ENCODE assay signal across 1 cellular context in the genomic region with DNA sequence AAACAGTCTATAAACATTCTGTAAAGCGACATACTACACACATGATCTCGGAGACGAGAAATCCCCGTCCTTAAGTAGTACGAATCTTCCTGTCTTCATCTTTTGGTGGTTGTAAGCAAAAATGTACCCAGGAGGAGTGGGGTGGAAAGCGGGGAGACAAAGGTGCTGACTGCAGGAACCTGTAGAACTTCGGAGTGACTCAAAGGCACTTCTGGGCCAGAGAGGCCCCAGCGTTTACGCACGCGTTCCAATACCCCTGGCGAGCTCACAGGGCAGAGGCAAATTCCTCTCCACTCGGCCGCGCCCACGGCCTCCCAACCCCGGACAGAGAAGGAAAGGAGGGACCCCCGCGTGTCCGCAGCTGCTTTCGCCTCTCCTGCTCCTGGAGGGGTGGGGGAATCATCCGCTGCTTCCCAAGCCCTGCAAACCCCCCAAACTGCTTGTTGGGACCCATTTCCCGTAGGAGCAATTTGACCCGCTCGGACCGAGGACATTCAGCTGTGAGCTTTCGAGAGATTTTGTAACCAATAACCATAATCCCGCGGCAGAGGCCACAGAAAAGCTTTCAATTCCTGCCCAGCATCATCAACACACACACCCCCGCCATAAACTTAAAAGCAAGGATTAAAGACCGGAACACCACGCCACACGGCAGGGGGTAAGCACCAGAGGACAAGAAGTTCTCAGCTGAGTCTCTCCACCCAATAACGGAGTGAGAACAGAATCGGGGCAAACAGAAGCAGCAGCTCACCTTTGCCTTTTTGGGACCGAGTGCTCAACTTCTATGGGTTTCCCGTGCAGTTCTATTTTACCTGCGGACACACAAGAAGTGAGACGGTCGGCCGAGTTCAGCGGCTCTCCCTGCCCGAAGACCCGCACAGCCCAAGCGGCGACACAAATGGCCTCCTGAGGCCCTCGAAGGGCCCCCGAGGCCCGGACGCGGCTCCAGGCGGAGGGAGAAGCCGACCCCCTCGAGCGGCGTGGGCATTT.
A peak's percentile ranks its signal among the peaks of the same experiment; 100 is the strongest.
TF ChIP-seq lines count a peak whose summit lies in the region.

No MANE protein-coding gene starts in this region.

TF ChIP-seq in HEK293, 187 proteins besides CTCF, POLR2A, EP300 and RAD21 (continued from another document and continues in another):
- TF ChIP-seq, protein P1, sequence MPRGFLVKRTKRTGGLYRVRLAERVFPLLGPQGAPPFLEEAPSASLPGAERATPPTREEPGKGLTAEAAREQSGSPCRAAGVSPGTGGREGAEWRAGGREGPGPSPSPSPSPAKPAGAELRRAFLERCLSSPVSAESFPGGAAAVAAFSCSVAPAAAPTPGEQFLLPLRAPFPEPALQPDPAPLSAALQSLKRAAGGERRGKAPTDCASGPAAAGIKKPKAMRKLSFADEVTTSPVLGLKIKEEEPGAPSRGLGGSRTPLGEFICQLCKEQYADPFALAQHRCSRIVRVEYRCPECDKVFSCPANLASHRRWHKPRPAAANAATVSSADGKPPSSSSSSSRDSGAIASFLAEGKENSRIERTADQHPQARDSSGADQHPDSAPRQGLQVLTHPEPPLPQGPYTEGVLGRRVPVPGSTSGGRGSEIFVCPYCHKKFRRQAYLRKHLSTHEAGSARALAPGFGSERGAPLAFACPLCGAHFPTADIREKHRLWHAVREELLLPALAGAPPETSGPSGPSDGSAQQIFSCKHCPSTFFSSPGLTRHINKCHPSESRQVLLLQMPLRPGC (tag by site-specific recombination; IDR thresholded peaks at IDR 0.05): no peak
- TF ChIP-seq SALL2 (tag by site-specific recombination; IDR thresholded peaks at IDR 0.05; ENCODE audit: borderline replicate concordance) (no peak), ZNF350 (tag by site-specific recombination; IDR thresholded peaks at IDR 0.05) (no peak), ZNF157 (tag by site-specific recombination; IDR thresholded peaks at IDR 0.05) (no peak), ZNF571 (tag by site-specific recombination; IDR thresholded peaks at IDR 0.05) (no peak), ZNF473 (tag by site-specific recombination; IDR thresholded peaks at IDR 0.05) (no peak), ZNF174 (tag by site-specific recombination; IDR thresholded peaks at IDR 0.05) (no peak), ZNF169 (tag by site-specific recombination; IDR thresholded peaks at IDR 0.05) (no peak), ZNF701 (tag by site-specific recombination; IDR thresholded peaks at IDR 0.05) (no peak), ZNF114 (tag by site-specific recombination; IDR thresholded peaks at IDR 0.05) (no peak), YY2 (tag by site-specific recombination; IDR thresholded peaks at IDR 0.05) (no peak), ZNF768 (tag by site-specific recombination; IDR thresholded peaks at IDR 0.05) (no peak), ZNF19 (tag by site-specific recombination; IDR thresholded peaks at IDR 0.05; ENCODE audit: low read depth) (no peak), TCF7L2 (IDR thresholded peaks at IDR 0.05; ENCODE audit: borderline replicate concordance, low read depth, low read length) (peak; percentile 96), ZNF629 (tag by site-specific recombination; IDR thresholded peaks at IDR 0.05) (no peak), ZNF626 (tag by site-specific recombination; IDR thresholded peaks at IDR 0.05) (no peak), ZNF513 (tag by site-specific recombination; IDR thresholded peaks at IDR 0.05) (no peak), ZNF423 (tag by site-specific recombination; IDR thresholded peaks at IDR 0.05) (no peak), ZSCAN23 (tag by site-specific recombination; IDR thresholded peaks at IDR 0.05) (no peak), ZNF155 (tag by site-specific recombination; IDR thresholded peaks at IDR 0.05) (no peak), ZIC2 (tag by site-specific recombination; IDR thresholded peaks at IDR 0.05) (peak; percentile 38; the same call in 1 of the 2 replicates), ZNF529 (tag by site-specific recombination; IDR thresholded peaks at IDR 0.05; ENCODE audit: insufficient replicate concordance) (no peak), ZBTB8A (tag by site-specific recombination; IDR thresholded peaks at IDR 0.05) (peak; percentile 25; the same call in 1 of the 2 replicates), KLF16 (tag by site-specific recombination; IDR thresholded peaks at IDR 0.05) (no peak), ZNF140 (tag by site-specific recombination; IDR thresholded peaks at IDR 0.05) (no peak), ZNF292 (tag by site-specific recombination; IDR thresholded peaks at IDR 0.05; ENCODE audit: borderline replicate concordance, low read depth) (no peak), ZXDB (tag by site-specific recombination; IDR thresholded peaks at IDR 0.05) (0 out of 2 replicates have a peak, but pooled peaks have one; percentile 43), IKZF3 (tag by site-specific recombination; IDR thresholded peaks at IDR 0.05) (no peak), ZNF623 (tag by site-specific recombination; IDR thresholded peaks at IDR 0.05) (no peak), FEZF1 (tag by site-specific recombination; IDR thresholded peaks at IDR 0.05) (peak; percentile 63), HOXC10 (CRISPR knock-in tag; IDR thresholded peaks at IDR 0.05) (no peak), ZNF777 (tag by site-specific recombination; IDR thresholded peaks at IDR 0.05; ENCODE audit: borderline replicate concordance) (no peak), BCL11A (tag by site-specific recombination; IDR thresholded peaks at IDR 0.05; ENCODE audit: low read depth) (no peak), ZNF324 (tag by site-specific recombination; IDR thresholded peaks at IDR 0.05) (no peak), ZNF48 (tag by site-specific recombination; IDR thresholded peaks at IDR 0.05) (no peak), KLF10 (tag by site-specific recombination; IDR thresholded peaks at IDR 0.05) (peak; percentile 81)
- TF ChIP-seq, protein P2, sequence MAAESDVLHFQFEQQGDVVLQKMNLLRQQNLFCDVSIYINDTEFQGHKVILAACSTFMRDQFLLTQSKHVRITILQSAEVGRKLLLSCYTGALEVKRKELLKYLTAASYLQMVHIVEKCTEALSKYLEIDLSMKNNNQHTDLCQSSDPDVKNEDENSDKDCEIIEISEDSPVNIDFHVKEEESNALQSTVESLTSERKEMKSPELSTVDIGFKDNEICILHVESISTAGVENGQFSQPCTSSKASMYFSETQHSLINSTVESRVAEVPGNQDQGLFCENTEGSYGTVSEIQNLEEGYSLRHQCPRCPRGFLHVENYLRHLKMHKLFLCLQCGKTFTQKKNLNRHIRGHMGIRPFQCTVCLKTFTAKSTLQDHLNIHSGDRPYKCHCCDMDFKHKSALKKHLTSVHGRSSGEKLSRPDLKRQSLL (tag by site-specific recombination; IDR thresholded peaks at IDR 0.05): no peak
- TF ChIP-seq, protein P3, sequence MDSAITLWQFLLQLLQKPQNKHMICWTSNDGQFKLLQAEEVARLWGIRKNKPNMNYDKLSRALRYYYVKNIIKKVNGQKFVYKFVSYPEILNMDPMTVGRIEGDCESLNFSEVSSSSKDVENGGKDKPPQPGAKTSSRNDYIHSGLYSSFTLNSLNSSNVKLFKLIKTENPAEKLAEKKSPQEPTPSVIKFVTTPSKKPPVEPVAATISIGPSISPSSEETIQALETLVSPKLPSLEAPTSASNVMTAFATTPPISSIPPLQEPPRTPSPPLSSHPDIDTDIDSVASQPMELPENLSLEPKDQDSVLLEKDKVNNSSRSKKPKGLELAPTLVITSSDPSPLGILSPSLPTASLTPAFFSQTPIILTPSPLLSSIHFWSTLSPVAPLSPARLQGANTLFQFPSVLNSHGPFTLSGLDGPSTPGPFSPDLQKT (IDR thresholded peaks at IDR 0.05; ENCODE audit: borderline replicate concordance, low read depth, low read length): no peak
- TF ChIP-seq, protein P4, sequence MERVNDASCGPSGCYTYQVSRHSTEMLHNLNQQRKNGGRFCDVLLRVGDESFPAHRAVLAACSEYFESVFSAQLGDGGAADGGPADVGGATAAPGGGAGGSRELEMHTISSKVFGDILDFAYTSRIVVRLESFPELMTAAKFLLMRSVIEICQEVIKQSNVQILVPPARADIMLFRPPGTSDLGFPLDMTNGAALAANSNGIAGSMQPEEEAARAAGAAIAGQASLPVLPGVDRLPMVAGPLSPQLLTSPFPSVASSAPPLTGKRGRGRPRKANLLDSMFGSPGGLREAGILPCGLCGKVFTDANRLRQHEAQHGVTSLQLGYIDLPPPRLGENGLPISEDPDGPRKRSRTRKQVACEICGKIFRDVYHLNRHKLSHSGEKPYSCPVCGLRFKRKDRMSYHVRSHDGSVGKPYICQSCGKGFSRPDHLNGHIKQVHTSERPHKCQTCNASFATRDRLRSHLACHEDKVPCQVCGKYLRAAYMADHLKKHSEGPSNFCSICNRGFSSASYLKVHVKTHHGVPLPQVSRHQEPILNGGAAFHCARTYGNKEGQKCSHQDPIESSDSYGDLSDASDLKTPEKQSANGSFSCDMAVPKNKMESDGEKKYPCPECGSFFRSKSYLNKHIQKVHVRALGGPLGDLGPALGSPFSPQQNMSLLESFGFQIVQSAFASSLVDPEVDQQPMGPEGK (tag by site-specific recombination; IDR thresholded peaks at IDR 0.05): no peak; the same call in 1 of the 2 replicates
- TF ChIP-seq, protein P5, sequence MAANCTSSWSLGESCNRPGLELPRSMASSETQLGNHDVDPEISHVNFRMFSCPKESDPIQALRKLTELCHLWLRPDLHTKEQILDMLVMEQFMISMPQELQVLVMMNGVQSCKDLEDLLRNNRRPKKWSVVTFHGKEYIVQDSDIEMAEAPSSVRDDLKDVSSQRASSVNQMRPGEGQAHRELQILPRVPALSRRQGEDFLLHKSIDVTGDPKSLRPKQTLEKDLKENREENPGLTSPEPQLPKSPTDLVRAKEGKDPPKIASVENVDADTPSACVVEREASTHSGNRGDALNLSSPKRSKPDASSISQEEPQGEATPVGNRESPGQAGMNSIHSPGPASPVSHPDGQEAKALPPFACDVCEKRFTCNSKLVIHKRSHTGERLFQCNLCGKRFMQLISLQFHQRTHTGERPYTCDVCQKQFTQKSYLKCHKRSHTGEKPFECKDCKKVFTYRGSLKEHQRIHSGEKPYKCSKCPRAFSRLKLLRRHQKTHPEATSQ (tag by site-specific recombination; IDR thresholded peaks at IDR 0.05): no peak
- TF ChIP-seq, protein P6, sequence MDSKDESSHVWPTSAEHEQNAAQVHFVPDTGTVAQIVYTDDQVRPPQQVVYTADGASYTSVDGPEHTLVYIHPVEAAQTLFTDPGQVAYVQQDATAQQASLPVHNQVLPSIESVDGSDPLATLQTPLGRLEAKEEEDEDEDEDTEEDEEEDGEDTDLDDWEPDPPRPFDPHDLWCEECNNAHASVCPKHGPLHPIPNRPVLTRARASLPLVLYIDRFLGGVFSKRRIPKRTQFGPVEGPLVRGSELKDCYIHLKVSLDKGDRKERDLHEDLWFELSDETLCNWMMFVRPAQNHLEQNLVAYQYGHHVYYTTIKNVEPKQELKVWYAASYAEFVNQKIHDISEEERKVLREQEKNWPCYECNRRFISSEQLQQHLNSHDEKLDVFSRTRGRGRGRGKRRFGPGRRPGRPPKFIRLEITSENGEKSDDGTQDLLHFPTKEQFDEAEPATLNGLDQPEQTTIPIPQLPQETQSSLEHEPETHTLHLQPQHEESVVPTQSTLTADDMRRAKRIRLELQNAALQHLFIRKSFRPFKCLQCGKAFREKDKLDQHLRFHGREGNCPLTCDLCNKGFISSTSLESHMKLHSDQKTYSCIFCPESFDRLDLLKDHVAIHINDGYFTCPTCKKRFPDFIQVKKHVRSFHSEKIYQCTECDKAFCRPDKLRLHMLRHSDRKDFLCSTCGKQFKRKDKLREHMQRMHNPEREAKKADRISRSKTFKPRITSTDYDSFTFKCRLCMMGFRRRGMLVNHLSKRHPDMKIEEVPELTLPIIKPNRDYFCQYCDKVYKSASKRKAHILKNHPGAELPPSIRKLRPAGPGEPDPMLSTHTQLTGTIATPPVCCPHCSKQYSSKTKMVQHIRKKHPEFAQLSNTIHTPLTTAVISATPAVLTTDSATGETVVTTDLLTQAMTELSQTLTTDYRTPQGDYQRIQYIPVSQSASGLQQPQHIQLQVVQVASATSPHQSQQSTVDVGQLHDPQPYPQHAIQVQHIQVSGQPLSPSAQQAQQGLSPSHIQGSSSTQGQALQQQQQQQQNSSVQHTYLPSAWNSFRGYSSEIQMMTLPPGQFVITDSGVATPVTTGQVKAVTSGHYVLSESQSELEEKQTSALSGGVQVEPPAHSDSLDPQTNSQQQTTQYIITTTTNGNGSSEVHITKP (tag by site-specific recombination; IDR thresholded peaks at IDR 0.05): peak; percentile 44; the same call in 1 of the 2 replicates
- TF ChIP-seq, protein P7, sequence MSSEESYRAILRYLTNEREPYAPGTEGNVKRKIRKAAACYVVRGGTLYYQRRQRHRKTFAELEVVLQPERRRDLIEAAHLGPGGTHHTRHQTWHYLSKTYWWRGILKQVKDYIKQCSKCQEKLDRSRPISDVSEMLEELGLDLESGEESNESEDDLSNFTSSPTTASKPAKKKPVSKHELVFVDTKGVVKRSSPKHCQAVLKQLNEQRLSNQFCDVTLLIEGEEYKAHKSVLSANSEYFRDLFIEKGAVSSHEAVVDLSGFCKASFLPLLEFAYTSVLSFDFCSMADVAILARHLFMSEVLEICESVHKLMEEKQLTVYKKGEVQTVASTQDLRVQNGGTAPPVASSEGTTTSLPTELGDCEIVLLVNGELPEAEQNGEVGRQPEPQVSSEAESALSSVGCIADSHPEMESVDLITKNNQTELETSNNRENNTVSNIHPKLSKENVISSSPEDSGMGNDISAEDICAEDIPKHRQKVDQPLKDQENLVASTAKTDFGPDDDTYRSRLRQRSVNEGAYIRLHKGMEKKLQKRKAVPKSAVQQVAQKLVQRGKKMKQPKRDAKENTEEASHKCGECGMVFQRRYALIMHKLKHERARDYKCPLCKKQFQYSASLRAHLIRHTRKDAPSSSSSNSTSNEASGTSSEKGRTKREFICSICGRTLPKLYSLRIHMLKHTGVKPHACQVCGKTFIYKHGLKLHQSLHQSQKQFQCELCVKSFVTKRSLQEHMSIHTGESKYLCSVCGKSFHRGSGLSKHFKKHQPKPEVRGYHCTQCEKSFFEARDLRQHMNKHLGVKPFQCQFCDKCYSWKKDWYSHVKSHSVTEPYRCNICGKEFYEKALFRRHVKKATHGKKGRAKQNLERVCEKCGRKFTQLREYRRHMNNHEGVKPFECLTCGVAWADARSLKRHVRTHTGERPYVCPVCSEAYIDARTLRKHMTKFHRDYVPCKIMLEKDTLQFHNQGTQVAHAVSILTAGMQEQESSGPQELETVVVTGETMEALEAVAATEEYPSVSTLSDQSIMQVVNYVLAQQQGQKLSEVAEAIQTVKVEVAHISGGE (tag by site-specific recombination; conservative IDR thresholded peaks at IDR 0.05; ENCODE audit: low read depth): no peak
